In the genomic region with DNA sequence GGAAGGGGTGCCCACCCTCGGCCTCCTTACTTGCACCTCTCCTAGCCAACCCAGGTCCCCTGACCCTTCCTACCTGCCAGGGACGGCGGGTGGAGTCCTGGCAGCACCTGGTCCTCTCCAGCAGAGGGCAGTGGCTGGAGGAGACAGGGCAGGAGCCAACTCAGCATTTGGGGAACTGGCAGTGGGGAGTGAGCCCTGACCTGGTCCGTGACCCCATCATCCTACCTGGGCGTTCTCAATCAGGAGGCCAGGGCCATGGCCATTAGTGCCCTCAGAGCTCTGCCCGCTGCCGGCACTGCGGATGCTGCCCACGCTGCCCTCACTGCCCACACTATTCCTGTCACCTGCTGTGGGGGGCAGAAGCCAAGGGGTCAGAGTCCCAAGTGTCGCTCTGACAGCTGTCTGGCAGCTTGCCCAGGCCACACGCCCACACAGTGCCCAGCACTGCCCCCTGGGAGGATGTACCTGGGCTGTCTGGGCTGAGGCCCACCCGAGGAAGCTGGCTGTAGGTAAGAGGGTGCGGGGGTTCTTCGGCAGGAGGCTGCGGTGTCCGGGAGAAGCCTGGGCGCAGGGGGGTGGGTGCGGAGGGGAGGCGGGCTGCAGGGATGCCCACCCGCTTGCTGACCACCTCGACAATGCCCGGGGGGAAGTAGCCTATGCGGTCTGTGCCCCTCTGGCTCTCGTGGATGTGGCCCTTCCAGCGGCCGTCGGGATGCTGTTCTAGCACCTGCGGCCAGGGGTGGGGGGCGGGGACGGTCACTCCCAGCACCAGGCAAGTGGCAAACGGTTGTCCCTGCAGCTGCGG, we compare ENCODE assay signal across 1 cellular context.
TF ChIP-seq lines count a peak whose summit lies in the region.

No MANE protein-coding gene starts in this region.

TF ChIP-seq in endothelial cell of umbilical vein, 7 proteins besides CTCF, POLR2A, EP300 and RAD21:
- TF ChIP-seq, protein P1, sequence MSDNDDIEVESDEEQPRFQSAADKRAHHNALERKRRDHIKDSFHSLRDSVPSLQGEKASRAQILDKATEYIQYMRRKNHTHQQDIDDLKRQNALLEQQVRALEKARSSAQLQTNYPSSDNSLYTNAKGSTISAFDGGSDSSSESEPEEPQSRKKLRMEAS (IDR thresholded peaks at IDR 0.05; ENCODE audit: insufficient read depth, insufficient read length), result no peak
- TF ChIP-seq JUN (IDR thresholded peaks at IDR 0.05; ENCODE audit: borderline replicate concordance, insufficient read depth, insufficient read length, low read depth) (no peak), FOS (IDR thresholded peaks at IDR 0.05; ENCODE audit: borderline replicate concordance, insufficient read depth, low read length) (no peak), POLR2AphosphoS5 (IDR thresholded peaks at IDR 0.05; ENCODE audit: insufficient read depth, low read depth, low read length) (no peak)
